ENCODE assay signal across 9 cellular contexts in genomic region chr10:8049874-8050560, GRCh38. TPM values are rescaled to one million over a fixed set of nuclear protein-coding genes. Genes with fewer than 3 reads are reported as not detected.
DNase-seq lines count a peak whose midpoint lies in the region; ATAC-seq and TF ChIP-seq lines count a peak whose summit lies in the region.
"Had no signal": no experiment of that assay in that cellular context is flagged by ENCODE, and none has a peak within 500 bp of the region (broad histone marks: within the 10 kb centered on the region; RNA-seq: fewer than 3 reads in every experiment).

No MANE protein-coding gene starts in this region.

- H3K36me3 ChIP-seq in mesodermal cell (ENCODE audit: control insufficient read depth, insufficient read depth, low read length): no peaks in the 10 kb centered on the region
- no peaks in the 10 kb centered on the region for H3K36me3 ChIP-seq in aorta (ENCODE audit: control insufficient read depth in 1 of 2, insufficient read depth in 2 of 2, low read length in 1 of 2)
- no peaks in the 10 kb centered on the region for H3K36me3 ChIP-seq in MM.1S (replicated peaks; ENCODE audit: insufficient read depth, low read length)

- H3K9me3 ChIP-seq in mesodermal cell (ENCODE audit: control insufficient read depth, low read length) (no peaks in the 10 kb centered on the region), aorta (ENCODE audit: control insufficient read depth, low read length) (no peaks in the 10 kb centered on the region), MM.1S (replicated peaks; ENCODE audit: insufficient read depth, low read length) (no peaks in the 10 kb centered on the region)

- DNase-seq in stimulated activated CD4-positive, alpha-beta T cell treated with anti-CD3 and anti-CD28 coated beads, Interleukin-15, amount 100 ng/mL, for 24 hours: peak; percentile 33
- no peak for DNase-seq in stimulated activated CD4-positive, alpha-beta T cell treated with anti-CD3 and anti-CD28 coated beads, Interleukin-4, amount 100 ng/mL, for 1 hour
- peak in 1 of 2 donors; percentile 25 for DNase-seq in cardiac fibroblast (ENCODE audit: low read depth in 2 of 2)
- peak in 1 of 2 donors; percentile 67 for DNase-seq in aorta
- no peak for DNase-seq in foreskin melanocyte
- DNase-seq in MM.1S: no peak

- no peaks in the 10 kb centered on the region for H4K20me1 ChIP-seq in MM.1S (ENCODE audit: insufficient read depth, low read length)

- H3K27ac ChIP-seq in mesodermal cell (ENCODE audit: low read depth, low read length, severe bottlenecking) (peak overlapping the region; percentile 69), aorta (ENCODE audit: low read depth in 1 of 2, low read length in 2 of 2) (no peak overlapping the region), MM.1S (ENCODE audit: low read length) (no peak overlapping the region)

- H3F3A ChIP-seq in MM.1S (ENCODE audit: insufficient read depth, low read length): no peaks in the 10 kb centered on the region

- intact Hi-C loops in aorta (cut with DNase I): no loop called here

- H3K27me3 ChIP-seq in aorta (ENCODE audit: control insufficient read depth in 1 of 2, insufficient read depth in 2 of 2, low read length in 1 of 2) (no peaks in the 10 kb centered on the region), MM.1S (replicated peaks; ENCODE audit: insufficient read depth, low read length) (peaks cover 40% of the 10 kb centered on the region)

- no peak overlapping the region for H3K9ac ChIP-seq in MM.1S (ENCODE audit: low read length)

- TF ChIP-seq CTCF in cardiac fibroblast (IDR thresholded peaks at IDR 0.05; ENCODE audit: low read depth, low read length) (no peak), MM.1S (IDR thresholded peaks at IDR 0.05; ENCODE audit: low read length) (no peak)

- no peak overlapping the region for H3K4me2 ChIP-seq in MM.1S (ENCODE audit: low read depth, low read length)

- H3K4me3 ChIP-seq in cardiac fibroblast (replicated peaks in 1 of 2; ENCODE audit: low read depth in 2 of 2, low read length in 2 of 2) (peak overlapping the region; percentile 34 to 42), mesodermal cell (ENCODE audit: extremely low read depth, insufficient read depth, low read length, poor library complexity, severe bottlenecking) (peak overlapping the region; percentile 84), aorta (ENCODE audit: low read length in 2 of 2) (peak overlapping the region; percentile 12 to 22), MM.1S (ENCODE audit: low read length) (no peak overlapping the region)
- H3K4me3 ChIP-seq: K562 had no signal

- 0% methylated on average over 50 to 58 of the region's 68 CpGs for WGBS in mesodermal cell (ENCODE audit: insufficient coverage in 2 of 2), 2 experiments
- WGBS in aorta, 2 donors: 1 to 2% methylated on average over 59 to 68 of the region's 68 CpGs

- ATAC-seq in aorta (ENCODE audit: low FRiP score): no peak
- ATAC-seq in HG03280 (IDR thresholded peaks at IDR 0.05; ENCODE audit: unreplicated experiment): no peak
- ATAC-seq: K562 had no signal

- no peaks in the 10 kb centered on the region for H3K9me2 ChIP-seq in MM.1S (replicated peaks; ENCODE audit: insufficient read depth, low read length)

- no peak overlapping the region for H2AFZ ChIP-seq in MM.1S (ENCODE audit: low read length)

- H3K4me1 ChIP-seq in mesodermal cell (ENCODE audit: control insufficient read depth, insufficient read depth, low read length, poor library complexity, severe bottlenecking) (peaks cover 41% of the 10 kb centered on the region), aorta (ENCODE audit: control insufficient read depth in 1 of 2, insufficient read depth in 2 of 2, low read length in 2 of 2) (no peaks in the 10 kb centered on the region), MM.1S (ENCODE audit: low read length) (no peaks in the 10 kb centered on the region)

- no peaks in the 10 kb centered on the region for H3K79me2 ChIP-seq in MM.1S (ENCODE audit: low read length)

RNA-seq across cellular contexts. Expression of gene GATA3, which starts 4.5 kb away (rescaled TPM):
- polyA plus RNA-seq in mesodermal cell (2013, experiment 1 of 2): 41.5 TPM
- 28.9 TPM for polyA plus RNA-seq in mesodermal cell (2013, experiment 2 of 2)
- 1 to 10 TPM in 1 of 2 donors, under 1 TPM in 1; 0.78 to 2.0 TPM for total RNA-seq in aorta
- polyA plus RNA-seq in aorta: 1 to 10 TPM in 1 of 2 donors, not detected in 1; 1.4 TPM
